1 cellular context compared by ENCODE assay signal in the genomic region with DNA sequence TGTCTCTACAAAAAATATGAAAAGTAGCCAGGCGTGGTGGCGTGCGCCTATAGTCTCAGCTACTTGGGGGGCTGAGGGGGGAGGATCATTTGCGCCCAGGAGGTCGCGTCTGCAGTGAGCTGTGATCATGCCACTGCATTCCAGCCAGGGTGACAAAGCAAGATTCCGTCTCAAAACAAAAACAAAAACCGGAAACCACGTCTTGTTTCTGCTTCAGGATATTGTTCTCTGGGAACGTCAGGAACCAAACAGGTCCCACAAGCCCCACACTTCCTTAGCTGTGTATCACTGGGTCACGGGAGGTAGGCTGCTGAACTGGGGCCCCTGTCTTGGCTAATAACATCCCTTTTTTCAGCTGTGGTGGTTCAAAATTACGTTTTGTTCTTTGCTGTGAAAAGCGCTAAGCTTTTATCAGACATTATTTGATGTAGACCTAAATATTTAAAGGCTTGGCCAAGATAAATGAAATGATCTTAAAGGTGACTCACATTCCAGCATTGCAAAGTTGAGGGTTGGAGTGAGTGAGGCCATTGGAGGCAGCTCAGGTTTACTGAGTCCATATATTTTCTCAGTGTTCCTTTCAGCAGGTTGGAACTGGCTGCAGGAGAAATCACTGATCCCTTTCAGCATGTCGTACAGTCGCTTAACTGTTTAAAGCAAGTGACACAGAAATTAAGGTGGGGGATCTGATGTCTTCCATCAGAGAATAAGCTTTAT.
TF ChIP-seq lines count a peak whose summit lies in the region.

No MANE protein-coding gene starts in this region.

TF ChIP-seq in K562, 482 proteins besides CTCF, POLR2A, EP300 and RAD21 (continued from another document):
- TF ChIP-seq, protein P1, sequence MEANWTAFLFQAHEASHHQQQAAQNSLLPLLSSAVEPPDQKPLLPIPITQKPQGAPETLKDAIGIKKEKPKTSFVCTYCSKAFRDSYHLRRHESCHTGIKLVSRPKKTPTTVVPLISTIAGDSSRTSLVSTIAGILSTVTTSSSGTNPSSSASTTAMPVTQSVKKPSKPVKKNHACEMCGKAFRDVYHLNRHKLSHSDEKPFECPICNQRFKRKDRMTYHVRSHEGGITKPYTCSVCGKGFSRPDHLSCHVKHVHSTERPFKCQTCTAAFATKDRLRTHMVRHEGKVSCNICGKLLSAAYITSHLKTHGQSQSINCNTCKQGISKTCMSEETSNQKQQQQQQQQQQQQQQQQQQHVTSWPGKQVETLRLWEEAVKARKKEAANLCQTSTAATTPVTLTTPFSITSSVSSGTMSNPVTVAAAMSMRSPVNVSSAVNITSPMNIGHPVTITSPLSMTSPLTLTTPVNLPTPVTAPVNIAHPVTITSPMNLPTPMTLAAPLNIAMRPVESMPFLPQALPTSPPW (CRISPR knock-in tag; IDR thresholded peaks at IDR 0.05) = peak; percentile 53
- TF ChIP-seq ZBTB7A (IDR thresholded peaks at IDR 0.05; ENCODE audit: borderline replicate concordance, control insufficient read depth, low read depth, low read length) = peak; percentile 29; the same call in 1 of the 2 replicates
- TF ChIP-seq FOSL1 (tag; conservative IDR thresholded peaks at IDR 0.05) = peak; percentile 31; the same call in 1 of the 2 replicates
- TF ChIP-seq, protein P2, sequence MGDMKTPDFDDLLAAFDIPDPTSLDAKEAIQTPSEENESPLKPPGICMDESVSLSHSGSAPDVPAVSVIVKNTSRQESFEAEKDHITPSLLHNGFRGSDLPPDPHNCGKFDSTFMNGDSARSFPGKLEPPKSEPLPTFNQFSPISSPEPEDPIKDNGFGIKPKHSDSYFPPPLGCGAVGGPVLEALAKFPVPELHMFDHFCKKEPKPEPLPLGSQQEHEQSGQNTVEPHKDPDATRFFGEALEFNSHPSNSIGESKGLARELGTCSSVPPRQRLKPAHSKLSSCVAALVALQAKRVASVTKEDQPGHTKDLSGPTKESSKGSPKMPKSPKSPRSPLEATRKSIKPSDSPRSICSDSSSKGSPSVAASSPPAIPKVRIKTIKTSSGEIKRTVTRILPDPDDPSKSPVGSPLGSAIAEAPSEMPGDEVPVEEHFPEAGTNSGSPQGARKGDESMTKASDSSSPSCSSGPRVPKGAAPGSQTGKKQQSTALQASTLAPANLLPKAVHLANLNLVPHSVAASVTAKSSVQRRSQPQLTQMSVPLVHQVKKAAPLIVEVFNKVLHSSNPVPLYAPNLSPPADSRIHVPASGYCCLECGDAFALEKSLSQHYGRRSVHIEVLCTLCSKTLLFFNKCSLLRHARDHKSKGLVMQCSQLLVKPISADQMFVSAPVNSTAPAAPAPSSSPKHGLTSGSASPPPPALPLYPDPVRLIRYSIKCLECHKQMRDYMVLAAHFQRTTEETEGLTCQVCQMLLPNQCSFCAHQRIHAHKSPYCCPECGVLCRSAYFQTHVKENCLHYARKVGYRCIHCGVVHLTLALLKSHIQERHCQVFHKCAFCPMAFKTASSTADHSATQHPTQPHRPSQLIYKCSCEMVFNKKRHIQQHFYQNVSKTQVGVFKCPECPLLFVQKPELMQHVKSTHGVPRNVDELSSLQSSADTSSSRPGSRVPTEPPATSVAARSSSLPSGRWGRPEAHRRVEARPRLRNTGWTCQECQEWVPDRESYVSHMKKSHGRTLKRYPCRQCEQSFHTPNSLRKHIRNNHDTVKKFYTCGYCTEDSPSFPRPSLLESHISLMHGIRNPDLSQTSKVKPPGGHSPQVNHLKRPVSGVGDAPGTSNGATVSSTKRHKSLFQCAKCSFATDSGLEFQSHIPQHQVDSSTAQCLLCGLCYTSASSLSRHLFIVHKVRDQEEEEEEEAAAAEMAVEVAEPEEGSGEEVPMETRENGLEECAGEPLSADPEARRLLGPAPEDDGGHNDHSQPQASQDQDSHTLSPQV (IDR thresholded peaks at IDR 0.05) = peak; percentile 90
- TF ChIP-seq ZNF146 (CRISPR knock-in tag; IDR thresholded peaks at IDR 0.05; ENCODE audit: unreplicated experiment) = no peak
- 0 out of 4 replicates have a peak, but pooled peaks of 1 of the 2 experiments have one; percentile 49 for TF ChIP-seq TEAD1 (CRISPR knock-in tag; IDR thresholded peaks at IDR 0.05)
- TF ChIP-seq, protein P3, sequence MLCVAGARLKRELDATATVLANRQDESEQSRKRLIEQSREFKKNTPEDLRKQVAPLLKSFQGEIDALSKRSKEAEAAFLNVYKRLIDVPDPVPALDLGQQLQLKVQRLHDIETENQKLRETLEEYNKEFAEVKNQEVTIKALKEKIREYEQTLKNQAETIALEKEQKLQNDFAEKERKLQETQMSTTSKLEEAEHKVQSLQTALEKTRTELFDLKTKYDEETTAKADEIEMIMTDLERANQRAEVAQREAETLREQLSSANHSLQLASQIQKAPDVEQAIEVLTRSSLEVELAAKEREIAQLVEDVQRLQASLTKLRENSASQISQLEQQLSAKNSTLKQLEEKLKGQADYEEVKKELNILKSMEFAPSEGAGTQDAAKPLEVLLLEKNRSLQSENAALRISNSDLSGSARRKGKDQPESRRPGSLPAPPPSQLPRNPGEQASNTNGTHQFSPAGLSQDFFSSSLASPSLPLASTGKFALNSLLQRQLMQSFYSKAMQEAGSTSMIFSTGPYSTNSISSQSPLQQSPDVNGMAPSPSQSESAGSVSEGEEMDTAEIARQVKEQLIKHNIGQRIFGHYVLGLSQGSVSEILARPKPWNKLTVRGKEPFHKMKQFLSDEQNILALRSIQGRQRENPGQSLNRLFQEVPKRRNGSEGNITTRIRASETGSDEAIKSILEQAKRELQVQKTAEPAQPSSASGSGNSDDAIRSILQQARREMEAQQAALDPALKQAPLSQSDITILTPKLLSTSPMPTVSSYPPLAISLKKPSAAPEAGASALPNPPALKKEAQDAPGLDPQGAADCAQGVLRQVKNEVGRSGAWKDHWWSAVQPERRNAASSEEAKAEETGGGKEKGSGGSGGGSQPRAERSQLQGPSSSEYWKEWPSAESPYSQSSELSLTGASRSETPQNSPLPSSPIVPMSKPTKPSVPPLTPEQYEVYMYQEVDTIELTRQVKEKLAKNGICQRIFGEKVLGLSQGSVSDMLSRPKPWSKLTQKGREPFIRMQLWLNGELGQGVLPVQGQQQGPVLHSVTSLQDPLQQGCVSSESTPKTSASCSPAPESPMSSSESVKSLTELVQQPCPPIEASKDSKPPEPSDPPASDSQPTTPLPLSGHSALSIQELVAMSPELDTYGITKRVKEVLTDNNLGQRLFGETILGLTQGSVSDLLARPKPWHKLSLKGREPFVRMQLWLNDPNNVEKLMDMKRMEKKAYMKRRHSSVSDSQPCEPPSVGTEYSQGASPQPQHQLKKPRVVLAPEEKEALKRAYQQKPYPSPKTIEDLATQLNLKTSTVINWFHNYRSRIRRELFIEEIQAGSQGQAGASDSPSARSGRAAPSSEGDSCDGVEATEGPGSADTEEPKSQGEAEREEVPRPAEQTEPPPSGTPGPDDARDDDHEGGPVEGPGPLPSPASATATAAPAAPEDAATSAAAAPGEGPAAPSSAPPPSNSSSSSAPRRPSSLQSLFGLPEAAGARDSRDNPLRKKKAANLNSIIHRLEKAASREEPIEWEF (CRISPR knock-in tag; IDR thresholded peaks at IDR 0.05) = no peak
